Comparison of ENCODE assay signal across 10 cellular contexts in genomic region chr4:153528705-153529493, GRCh38.
A peak's percentile ranks its signal among the peaks of the same experiment; 100 is the strongest.
DNase-seq lines count a peak whose midpoint lies in the region; ATAC-seq and TF ChIP-seq lines count a peak whose summit lies in the region.
"Had no signal": no experiment of that assay in that cellular context is flagged by ENCODE, and none has a peak within 500 bp of the region (broad histone marks: within the 10 kb centered on the region; RNA-seq: fewer than 3 reads in every experiment).

No MANE protein-coding gene starts in this region.

- H3K27ac Mint-ChIP-seq in activated naive CD8-positive, alpha-beta T cell, result peak overlapping the region; percentile 98

- H3K9me3 ChIP-seq in DND-41 (ENCODE audit: insufficient read depth, low read length, severe bottlenecking), result no peaks in the 10 kb centered on the region
- H3K9me3 ChIP-seq in SJCRH30 (replicated peaks), result no peaks in the 10 kb centered on the region

- ATAC-seq in DND-41 (ENCODE audit: insufficient read depth, low read depth) (peak; percentile 39; the same call in 2 of the 3 replicates), GM19455 (IDR thresholded peaks at IDR 0.05; ENCODE audit: unreplicated experiment) (peak; percentile 60), HG03354 (IDR thresholded peaks at IDR 0.05; ENCODE audit: poor library complexity, severe bottlenecking, unreplicated experiment) (peak; percentile 59)

- no peaks in the 10 kb centered on the region for H3K27me3 Mint-ChIP-seq in activated naive CD8-positive, alpha-beta T cell

- peaks cover 79% of the 10 kb centered on the region for H4K20me1 ChIP-seq in DND-41 (ENCODE audit: insufficient read depth, low read length)

- DNase-seq in DND-41 (no peak), SJCRH30 (no peak), NCI-H1436 treated with DMSO at 0.1 percent for 48 hours (lab: John Stamatoyannopoulos, UW) (no peak), SIG-M5 (lab: John Stamatoyannopoulos, UW) (no peak), kidney tubule cell (ENCODE audit: low spot score) (no peak)
- DNase-seq: cerebellar nuclear complex, DMS79 had no signal

- H3K36me3 ChIP-seq in DND-41 (ENCODE audit: insufficient read depth, low read length) (peaks cover 93% of the 10 kb centered on the region), SJCRH30 (0 out of 2 replicates have a peak, but pooled peaks cover 2% of the 10 kb centered on the region)

- peak overlapping the region; percentile 31 for H3K4me2 ChIP-seq in DND-41 (ENCODE audit: insufficient read depth, low read length)

- H3K4me3 Mint-ChIP-seq in activated naive CD8-positive, alpha-beta T cell, result peak overlapping the region; percentile 80

- peaks cover 92% of the 10 kb centered on the region for H3K4me1 Mint-ChIP-seq in activated naive CD8-positive, alpha-beta T cell (ENCODE audit: low read depth)

- H3K36me3 Mint-ChIP-seq in activated naive CD8-positive, alpha-beta T cell, result peaks cover 10% of the 10 kb centered on the region

- H3K9ac ChIP-seq in DND-41 (ENCODE audit: low read depth, low read length), result peak overlapping the region; percentile 14; the same call in 1 of the 2 replicates

- no peak overlapping the region for H2AFZ ChIP-seq in DND-41 (ENCODE audit: low read depth, low read length)

- H3K9me3 Mint-ChIP-seq in activated naive CD8-positive, alpha-beta T cell (ENCODE audit: low read depth), result no peaks in the 10 kb centered on the region

- H3K79me2 ChIP-seq in DND-41 (ENCODE audit: insufficient read depth, low read length), result peaks cover 99% of the 10 kb centered on the region

- H3K27me3 ChIP-seq in DND-41 (ENCODE audit: insufficient read depth, low read length, poor library complexity) (no peaks in the 10 kb centered on the region), SJCRH30 (no peaks in the 10 kb centered on the region)

- H3K4me1 ChIP-seq in DND-41 (ENCODE audit: insufficient read depth, low read length) (peaks cover 80% of the 10 kb centered on the region), SJCRH30 (peaks cover 32% of the 10 kb centered on the region)

- H3K27ac ChIP-seq in DND-41 (ENCODE audit: low read length) (peak overlapping the region; percentile 55), SJCRH30 (no peak overlapping the region)

- TF ChIP-seq CTCF in DND-41 (IDR thresholded peaks at IDR 0.05; ENCODE audit: borderline replicate concordance, extremely low read depth, low read length, poor library complexity, severe bottlenecking), result no peak

- H3K4me3 ChIP-seq in DND-41 (ENCODE audit: low read depth in 1 of 2, low read length in 2 of 2) (no peak overlapping the region), SJCRH30 (no peak overlapping the region)
